Comparison of ENCODE assay signal across 18 cellular contexts in the genomic region with DNA sequence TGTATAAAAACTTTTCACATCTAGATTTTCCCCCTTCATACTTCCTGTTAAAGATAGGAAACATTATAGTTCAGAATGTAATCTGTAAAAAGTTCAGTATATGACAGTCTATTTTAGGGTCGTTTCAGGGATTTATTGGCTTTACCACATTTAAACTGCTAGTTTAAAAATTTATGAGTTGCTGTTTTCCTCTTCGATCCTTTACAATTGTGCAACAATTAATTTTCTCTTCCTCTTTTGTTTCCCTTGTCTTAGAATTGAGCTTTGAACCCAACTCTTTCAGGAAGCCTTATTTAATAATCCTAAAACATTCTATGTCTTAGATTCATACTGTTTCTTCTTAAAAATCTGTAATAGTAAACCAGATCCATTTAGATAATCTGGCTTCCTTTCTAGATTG. TPM values are rescaled to one million over a fixed set of nuclear protein-coding genes. Genes with fewer than 3 reads are reported as not detected.
DNase-seq lines count a peak whose midpoint lies in the region; ATAC-seq and TF ChIP-seq lines count a peak whose summit lies in the region.
"Had no signal": no experiment of that assay in that cellular context is flagged by ENCODE, and none has a peak within 500 bp of the region (broad histone marks: within the 10 kb centered on the region; RNA-seq: fewer than 3 reads in every experiment).

No MANE protein-coding gene starts in this region.

- H3K9me3 ChIP-seq in PC-3 (ENCODE audit: low read length) = no peaks in the 10 kb centered on the region

- peaks cover 100% of the 10 kb centered on the region for H3K79me2 ChIP-seq in PC-3 (ENCODE audit: low read length)

- H3F3A ChIP-seq in PC-3 (ENCODE audit: low read length, unreplicated experiment) = no peaks in the 10 kb centered on the region

- H3K27ac Mint-ChIP-seq in dendritic cell treated with granulocyte-macrophage colony-stimulating factor and Interleukin-4, amounts not matched to agents 40 ng/mL and 50 ng/mL, for 4 days = peak overlapping the region; percentile 15

- H3K27ac ChIP-seq in PC-3 (ENCODE audit: low read length) = no peak overlapping the region
- H3K27ac ChIP-seq: 22Rv1 had no signal

- H3K9me3 Mint-ChIP-seq in dendritic cell treated with granulocyte-macrophage colony-stimulating factor and Interleukin-4, amounts not matched to agents 40 ng/mL and 50 ng/mL, for 4 days = no peaks in the 10 kb centered on the region

- H4K20me1 ChIP-seq in PC-3 (ENCODE audit: low read length) = peaks cover 74% of the 10 kb centered on the region

- ATAC-seq in PC-3 = no peak
- ATAC-seq in HG03280 (IDR thresholded peaks at IDR 0.05; ENCODE audit: unreplicated experiment) = no peak
- ATAC-seq: HepG2 had no signal

- BruUV-seq in PC-3 (replicated peaks; lab: Mats Ljungman, UMichigan) = no TSS peak

- TF ChIP-seq CTCF in PC-3 (conservative IDR thresholded peaks at IDR 0.05; ENCODE audit: low read depth, low read length) (no peak), GM10266 (IDR thresholded peaks at IDR 0.05; ENCODE audit: control insufficient read depth, insufficient read depth, low read depth, missing control alignments) (no peak)

- H3K4me2 ChIP-seq in PC-3 (ENCODE audit: low read length) = no peak overlapping the region

- H3K27me3 Mint-ChIP-seq in dendritic cell treated with granulocyte-macrophage colony-stimulating factor and Interleukin-4, amounts not matched to agents 40 ng/mL and 50 ng/mL, for 4 days = no peaks in the 10 kb centered on the region

- H3K9me2 ChIP-seq in PC-3 (replicated peaks; ENCODE audit: low read length) = no peaks in the 10 kb centered on the region

- CTCF ChIA-PET in PC-3 (lab: Charles Lee) = no interaction called here

- H3K4me1 Mint-ChIP-seq in dendritic cell treated with granulocyte-macrophage colony-stimulating factor and Interleukin-4, amounts not matched to agents 40 ng/mL and 50 ng/mL, for 4 days (ENCODE audit: low read depth) = peaks cover 67% of the 10 kb centered on the region

- no peak overlapping the region for H2AFZ ChIP-seq in PC-3 (ENCODE audit: low read length)

- H3K4me1 ChIP-seq in PC-3 (ENCODE audit: insufficient read depth, low read length) = no peaks in the 10 kb centered on the region

- no peaks in the 10 kb centered on the region for H3K36me3 ChIP-seq in PC-3 (ENCODE audit: low read depth, low read length)

- H3K27me3 ChIP-seq in PC-3 (ENCODE audit: low read length) = no peaks in the 10 kb centered on the region

- DNase-seq in SIG-M5 treated with dmso at 0.1 percent for 504 hours (lab: John Stamatoyannopoulos, UW; ENCODE audit: unreplicated experiment) (peak; percentile 70), SIG-M5 (lab: John Stamatoyannopoulos, UW) (no peak), NOMO-1 treated with DMSO at 0.1 percent for 48 hours (lab: John Stamatoyannopoulos, UW; ENCODE audit: unreplicated experiment) (peak; percentile 88), PC-3 (no peak), GM10266 (ENCODE audit: extremely low spot score) (no peak), NCI-H146 (lab: John Stamatoyannopoulos, UW) (no peak)
- DNase-seq: DMS 273 treated with DMSO at 0.1 percent for 48 hours, GDM1, MM.1S, NCI-H1417 treated with DMSO at 0.1 percent for 48 hours, NCI-H2029 treated with DMSO at 0.1 percent for 48 hours, NCI-H510A, NCI-H82, SHP77 treated with DMSO at 0.1 percent for 48 hours had no signal

- H3K4me3 ChIP-seq in PC-3 (ENCODE audit: low read length) = no peak overlapping the region

- intact Hi-C loops in dendritic cell treated with granulocyte-macrophage colony-stimulating factor and Interleukin-4, amounts not matched to agents 40 ng/mL and 50 ng/mL, for 4 days (cut with micrococcal nuclease) = no loop called here
- intact Hi-C loops in PC-3 (cut with micrococcal nuclease) = no loop called here

- H3K9ac ChIP-seq in PC-3 (ENCODE audit: low read length) = no peak overlapping the region

- POLR2A ChIA-PET in PC-3 (lab: Charles Lee; ENCODE audit: unreplicated experiment) = no interaction called here

- H3K36me3 Mint-ChIP-seq in dendritic cell treated with granulocyte-macrophage colony-stimulating factor and Interleukin-4, amounts not matched to agents 40 ng/mL and 50 ng/mL, for 4 days (ENCODE audit: low read depth) = peaks cover 12% of the 10 kb centered on the region

- no peak overlapping the region for H3K4me3 Mint-ChIP-seq in dendritic cell treated with granulocyte-macrophage colony-stimulating factor and Interleukin-4, amounts not matched to agents 40 ng/mL and 50 ng/mL, for 4 days

RNA-seq across cellular contexts. Expression of a gene that starts 16.4 kb away (rescaled TPM):
- 3.4 and 4.3 TPM in 2 replicates for total RNA-seq in PC-3 (2014; rRNA removed)

Comparison
In these comparisons a context has a peak if more than half of its experiments do, and no peak if none do; other contexts are left out.
1. DNase-seq: peak in SIG-M5 treated with dmso at 0.1 percent for 504 hours (single experiment) and NOMO-1 treated with DMSO at 0.1 percent for 48 hours (single experiment); none in SIG-M5 (single experiment), PC-3 (single experiment), GM10266 (single experiment) and NCI-H146 (single experiment).